In genomic region chr20:25239387-25240370, GRCh38 we compare ENCODE assay signal across 12 cellular contexts. TPM values are rescaled to one million over a fixed set of nuclear protein-coding genes. Genes with fewer than 3 reads are reported as not detected.
DNase-seq lines count a peak whose midpoint lies in the region; ATAC-seq and TF ChIP-seq lines count a peak whose summit lies in the region.
"Had no signal": no experiment of that assay in that cellular context is flagged by ENCODE, and none has a peak within 500 bp of the region (broad histone marks: within the 10 kb centered on the region; RNA-seq: fewer than 3 reads in every experiment).

No MANE protein-coding gene starts in this region.

- no peaks in the 10 kb centered on the region for H4K20me1 ChIP-seq in BLaER1

- no peaks in the 10 kb centered on the region for H3K36me3 Mint-ChIP-seq in natural killer cell

- H3K4me3 ChIP-seq in BLaER1 (no peak overlapping the region), esophagus muscularis mucosa (no peak overlapping the region)

- H3K4me1 Mint-ChIP-seq in natural killer cell, result peaks cover 0 to 8% of the 10 kb centered on the region in 2 donors

- H3K4me2 ChIP-seq in BLaER1, result peak overlapping the region; percentile 55

- H3K9me3 Mint-ChIP-seq in natural killer cell, result no peaks in the 10 kb centered on the region

- no peaks in the 10 kb centered on the region for H3K9me3 ChIP-seq in BLaER1
- no peaks in the 10 kb centered on the region for H3K9me3 ChIP-seq in esophagus muscularis mucosa

- no peak for TF ChIP-seq EP300 in esophagus muscularis mucosa (IDR thresholded peaks at IDR 0.05)

- TF ChIP-seq CTCF in esophagus muscularis mucosa (IDR thresholded peaks at IDR 0.05) (no peak), natural killer cell (IDR thresholded peaks at IDR 0.05) (no peak)

- 92% methylated on average over 14 of the region's 19 CpGs for WGBS in esophagus muscularis mucosa

- H3K4me3 Mint-ChIP-seq in natural killer cell, result no peak overlapping the region

- H3K27ac Mint-ChIP-seq in natural killer cell, result no peak overlapping the region
- H3K27ac Mint-ChIP-seq: CD4-positive, alpha-beta memory T cell had no signal

- DNase-seq in NCI-H69 (lab: John Stamatoyannopoulos, UW) (peak; percentile 32), esophagus muscularis mucosa (ENCODE audit: extremely low spot score) (no peak), 8988T (no peak), GF-D8 (lab: John Stamatoyannopoulos, UW) (no peak), mucosa of gallbladder (ENCODE audit: low spot score) (no peak), natural killer cell (no peak)
- DNase-seq: activated T-cell treated with anti-CD3 and anti-CD28 coated beads, Interleukin-2, amount 50 U/mL, for 48 hours; CD4-positive, alpha-beta memory T cell; HCEC 1CT had no signal

- H3K27me3 Mint-ChIP-seq in natural killer cell (ENCODE audit: low read depth in 2 of 2), result peaks cover 29 to 35% of the 10 kb centered on the region in 2 donors

- no peak for TF ChIP-seq POLR2A in esophagus muscularis mucosa (IDR thresholded peaks at IDR 0.05; ENCODE audit: low read depth)

- H3K4me1 ChIP-seq in BLaER1, result peaks cover 44% of the 10 kb centered on the region
- peaks cover 15 to 48% (median 42%) of the 10 kb centered on the region in 4 donors for H3K4me1 ChIP-seq in esophagus muscularis mucosa

- ATAC-seq in GM19438 (IDR thresholded peaks at IDR 0.05; ENCODE audit: low read depth, unreplicated experiment) (peak; percentile 70), natural killer cell (no peak)
- ATAC-seq: Right ventricle myocardium inferior had no signal

- H3K36me3 ChIP-seq in BLaER1 (no peaks in the 10 kb centered on the region), esophagus muscularis mucosa (no peaks in the 10 kb centered on the region)

- peaks cover 4% of the 10 kb centered on the region; the same call in 1 of the 2 replicates for H3K27me3 ChIP-seq in BLaER1
- no peaks in the 10 kb centered on the region for H3K27me3 ChIP-seq in esophagus muscularis mucosa

- H3K27ac ChIP-seq in BLaER1, result no peak overlapping the region
- H3K27ac ChIP-seq in esophagus muscularis mucosa (replicated peaks in 1 of 4), result peak overlapping the region; percentile 84 to 92 (median 88)

- H3K9ac ChIP-seq in BLaER1, result no peak overlapping the region

- intact Hi-C loops in esophagus muscularis mucosa (cut with DNase I) (loop anchor here (10.0 kb wide), 1 partner anchor 245 kb away; the partner anchor contains the start of gene APMAP), natural killer cell (cut with micrococcal nuclease) (no loop called here)

RNA-seq across cellular contexts. Expression of gene PYGB, which starts 8.2 kb away (rescaled TPM):
- total RNA-seq in esophagus muscularis mucosa, result 100 to 1,000 TPM; 398 to 632 (median 462) TPM
- 99.5 TPM for total RNA-seq in mucosa of gallbladder
- 10 to 100 TPM; 39.4 to 55.4 (median 47.0) TPM for total RNA-seq in natural killer cell

RNA-seq across cellular contexts. Expression of gene ENTPD6, which starts 44.2 kb away (rescaled TPM):
- 10 to 100 TPM; 39.0 to 44.1 (median 43.5) TPM for total RNA-seq in esophagus muscularis mucosa
- total RNA-seq in mucosa of gallbladder, result 133 TPM
- 10 to 100 TPM; 36.4 to 43.1 (median 41.4) TPM for total RNA-seq in natural killer cell
